16 cellular contexts compared by ENCODE assay signal in genomic region chr15:75849167-75849566, GRCh38. TPM values are rescaled to one million over a fixed set of nuclear protein-coding genes. Genes with fewer than 3 reads are reported as not detected.
DNase-seq lines count a peak whose midpoint lies in the region; ATAC-seq, FAIRE-seq and TF ChIP-seq lines count a peak whose summit lies in the region.
"Had no signal": no experiment of that assay in that cellular context is flagged by ENCODE, and none has a peak within 500 bp of the region (broad histone marks: within the 10 kb centered on the region; RNA-seq: fewer than 3 reads in every experiment).

No MANE protein-coding gene starts in this region.

- no peak for TF ChIP-seq CTCF in DND-41 (IDR thresholded peaks at IDR 0.05; ENCODE audit: borderline replicate concordance, extremely low read depth, low read length, poor library complexity, severe bottlenecking)
- no peak for TF ChIP-seq CTCF in brain microvascular endothelial cell (IDR thresholded peaks at IDR 0.05; ENCODE audit: low read depth, low read length, missing control alignments)

- peak overlapping the region; percentile 82 for H3K4me3 Mint-ChIP-seq in activated T-helper 17 cell treated with anti-CD3 and anti-CD28 coated beads, Interleukin-2, amount 50 U/mL, for 72 hours
- H3K4me3 Mint-ChIP-seq: CD8-positive, alpha-beta T cell had no signal

- no peak overlapping the region for H3K27ac Mint-ChIP-seq in activated T-helper 17 cell treated with anti-CD3 and anti-CD28 coated beads, Interleukin-2, amount 50 U/mL, for 72 hours
- H3K27ac Mint-ChIP-seq: CD8-positive, alpha-beta T cell had no signal

- H3K79me2 ChIP-seq in DND-41 (ENCODE audit: insufficient read depth, low read length), result peaks cover 99% of the 10 kb centered on the region

- FAIRE-seq in GM12892 (lab: Jason Lieb, UNC), result peak; percentile 21

- H3K9me3 ChIP-seq in DND-41 (ENCODE audit: insufficient read depth, low read length, severe bottlenecking), result no peaks in the 10 kb centered on the region
- H3K9me3 ChIP-seq: Caco-2 had no signal

- no peak for ATAC-seq in DND-41 (ENCODE audit: insufficient read depth, low read depth)
- ATAC-seq in activated T-helper 17 cell treated with anti-CD3 and anti-CD28 coated beads, Interleukin-2, amount 50 U/mL, for 72 hours (replicated peaks), result no peak
- ATAC-seq: CD8-positive, alpha-beta T cell; HCT116 had no signal

- H3K27me3 ChIP-seq in DND-41 (ENCODE audit: insufficient read depth, low read length, poor library complexity) (peaks cover 2% of the 10 kb centered on the region), brain microvascular endothelial cell (replicated peaks) (no peaks in the 10 kb centered on the region)

- H3K27ac ChIP-seq in DND-41 (ENCODE audit: low read length), result no peak overlapping the region
- no peak overlapping the region for H3K27ac ChIP-seq in brain microvascular endothelial cell

- H3K4me3 ChIP-seq in DND-41 (ENCODE audit: low read depth in 1 of 2, low read length in 2 of 2) (no peak overlapping the region), brain microvascular endothelial cell (ENCODE audit: low read depth, low read length) (no peak overlapping the region)

- no peak overlapping the region for H2AFZ ChIP-seq in DND-41 (ENCODE audit: low read depth, low read length)

- no peaks in the 10 kb centered on the region for H3K9me3 Mint-ChIP-seq in activated T-helper 17 cell treated with anti-CD3 and anti-CD28 coated beads, Interleukin-2, amount 50 U/mL, for 72 hours
- H3K9me3 Mint-ChIP-seq: CD8-positive, alpha-beta T cell had no signal

- H3K36me3 ChIP-seq in DND-41 (ENCODE audit: insufficient read depth, low read length) (peaks cover 15% of the 10 kb centered on the region), brain microvascular endothelial cell (replicated peaks) (no peaks in the 10 kb centered on the region)

- H3K27me3 Mint-ChIP-seq in activated T-helper 17 cell treated with anti-CD3 and anti-CD28 coated beads, Interleukin-2, amount 50 U/mL, for 72 hours, result no peaks in the 10 kb centered on the region

- no peak for DNase-seq in DND-41
- no peak for DNase-seq in GM12892 (ENCODE audit: insufficient read length)
- peak; percentile 52 for DNase-seq in OCI-M1 (lab: John Stamatoyannopoulos, UW)
- no peak for DNase-seq in stimulated activated naive CD4-positive, alpha-beta T cell treated with Interleukin-2 at 50 U/mL for 16 hours (lab: John Stamatoyannopoulos, UW)
- DNase-seq in brain microvascular endothelial cell, result no peak
- DNase-seq in HCEC 1CT, result no peak
- no peak for DNase-seq in posterior cingulate gyrus
- DNase-seq: C1 segment of cervical spinal cord; Caco-2; CD8-positive, alpha-beta T cell; DMS79; GF-D8; GOT3; H7 had no signal

- peaks cover 25% of the 10 kb centered on the region for H3K36me3 Mint-ChIP-seq in activated T-helper 17 cell treated with anti-CD3 and anti-CD28 coated beads, Interleukin-2, amount 50 U/mL, for 72 hours (ENCODE audit: low read depth)

- peak overlapping the region; percentile 37; the same call in 1 of the 2 replicates for H3K4me2 ChIP-seq in DND-41 (ENCODE audit: insufficient read depth, low read length)

- intact Hi-C loops in posterior cingulate gyrus (cut with DNase I), result no loop called here

- in situ Hi-C loops in brain microvascular endothelial cell (cut with HindIII; ENCODE audit: low pct_ligation_motif_present, low sequenced_read_pairs), result no loop called here

- H4K20me1 ChIP-seq in DND-41 (ENCODE audit: insufficient read depth, low read length), result peaks cover 61% of the 10 kb centered on the region

- TF ChIP-seq POLR2A in GM12892 (IDR thresholded peaks at IDR 0.05; ENCODE audit: low read depth, low read length), result no peak

- no peak overlapping the region for H3K9ac ChIP-seq in DND-41 (ENCODE audit: low read depth, low read length)

- peaks cover 41% of the 10 kb centered on the region for H3K4me1 ChIP-seq in DND-41 (ENCODE audit: insufficient read depth, low read length)

- H3K4me1 Mint-ChIP-seq in activated T-helper 17 cell treated with anti-CD3 and anti-CD28 coated beads, Interleukin-2, amount 50 U/mL, for 72 hours, result peaks cover 56% of the 10 kb centered on the region

RNA-seq across cellular contexts. Expression of gene UBE2Q2, which starts 5.9 kb away (rescaled TPM):
- polyA plus RNA-seq in GM12892 (2012; ENCODE audit: missing spikeins), result 20.5 TPM
- 10 to 100 TPM; 17.0 to 26.1 TPM for total RNA-seq in activated T-helper 17 cell treated with anti-CD3 and anti-CD28 coated beads, Interleukin-2, amount 50 U/mL, for 72 hours

RNA-seq across cellular contexts. Expression of gene FBXO22, which starts 54.5 kb away (rescaled TPM):
- 37.4 TPM for polyA plus RNA-seq in GM12892 (2012; ENCODE audit: missing spikeins)
- total RNA-seq in activated T-helper 17 cell treated with anti-CD3 and anti-CD28 coated beads, Interleukin-2, amount 50 U/mL, for 72 hours, result 10 to 100 TPM; 36.8 to 55.1 TPM
